ENCODE assay signal across 11 cellular contexts in the genomic region with DNA sequence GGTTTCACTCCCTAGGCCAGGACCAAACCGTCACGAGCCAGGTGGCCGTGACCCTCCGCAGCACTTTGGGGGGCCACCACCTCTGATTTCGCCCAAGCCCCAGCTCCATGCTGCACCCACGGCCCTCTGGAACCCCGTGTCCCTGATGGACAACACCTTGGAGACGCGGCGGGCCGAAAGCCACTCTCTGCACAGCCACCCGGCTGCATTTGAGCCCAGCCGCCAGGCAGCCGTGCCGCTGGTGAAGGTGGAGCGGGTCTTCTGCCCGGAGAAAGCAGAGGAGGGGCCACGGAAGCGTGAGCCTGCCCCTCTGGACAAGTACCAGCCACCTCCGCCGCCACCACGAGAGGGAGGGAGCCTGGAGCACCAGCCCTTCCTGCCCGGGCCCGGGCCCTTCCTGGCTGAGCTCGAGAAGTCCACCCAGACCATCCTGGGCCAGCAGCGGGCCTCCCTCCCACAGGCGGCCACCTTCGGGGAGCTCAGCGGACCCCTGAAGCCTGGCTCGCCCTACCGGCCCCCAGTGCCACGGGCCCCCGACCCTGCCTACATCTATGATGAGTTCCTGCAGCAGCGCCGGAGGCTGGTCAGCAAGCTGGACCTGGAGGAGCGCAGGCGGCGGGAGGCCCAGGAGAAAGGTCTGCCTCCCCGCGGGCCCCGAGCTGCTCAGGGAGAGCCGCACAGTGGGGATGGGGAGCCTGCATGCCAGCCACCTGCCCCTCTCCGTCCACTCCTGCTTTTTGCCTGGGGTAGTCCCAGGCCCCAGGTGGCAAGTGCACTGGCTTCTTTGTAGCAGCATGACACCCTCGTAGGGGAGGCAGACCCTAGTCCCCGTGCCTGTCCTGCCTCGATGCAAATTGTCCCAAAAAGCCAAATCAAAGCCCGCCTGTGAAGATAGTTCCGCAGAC.
"Had no signal": no experiment of that assay in that cellular context is flagged by ENCODE, and none has a peak within 500 bp of the region (broad histone marks: within the 10 kb centered on the region; RNA-seq: fewer than 3 reads in every experiment).

No MANE protein-coding gene starts in this region.

- H3K27me3 ChIP-seq: hepatocyte, stomach, uterus had no signal

- DNase-seq: activated CD4-positive, alpha-beta memory T cell treated with anti-CD3 and anti-CD28 coated beads, Interleukin-2, amount 10 ng/mL, durations not matched to agents 7 days and 5 days; activated CD4-positive, alpha-beta T cell treated with anti-CD3 and anti-CD28 coated beads for 36 hours; kidney glomerular epithelial cell; occipital lobe; stimulated activated CD4-positive, alpha-beta T cell treated with anti-CD3 and anti-CD28 coated beads, Interleukin-4, amount 100 ng/mL, for 1 hour; stomach; T-helper 9 cell; uterus had no signal

- H3K9me3 ChIP-seq: prostate gland, stomach, uterus had no signal

- H3K27ac ChIP-seq: hepatocyte, prostate gland, stomach, uterus had no signal

- ATAC-seq: activated CD4-positive, alpha-beta T cell treated with anti-CD3 and anti-CD28 coated beads for 36 hours; naive thymus-derived CD8-positive, alpha-beta T cell had no signal

- H3K36me3 ChIP-seq: uterus had no signal

- H3K4me3 ChIP-seq: hepatocyte, prostate gland, stomach, uterus had no signal

- H3K4me1 ChIP-seq: uterus had no signal
